Comparison of ENCODE assay signal across 1 cellular context in the genomic region with DNA sequence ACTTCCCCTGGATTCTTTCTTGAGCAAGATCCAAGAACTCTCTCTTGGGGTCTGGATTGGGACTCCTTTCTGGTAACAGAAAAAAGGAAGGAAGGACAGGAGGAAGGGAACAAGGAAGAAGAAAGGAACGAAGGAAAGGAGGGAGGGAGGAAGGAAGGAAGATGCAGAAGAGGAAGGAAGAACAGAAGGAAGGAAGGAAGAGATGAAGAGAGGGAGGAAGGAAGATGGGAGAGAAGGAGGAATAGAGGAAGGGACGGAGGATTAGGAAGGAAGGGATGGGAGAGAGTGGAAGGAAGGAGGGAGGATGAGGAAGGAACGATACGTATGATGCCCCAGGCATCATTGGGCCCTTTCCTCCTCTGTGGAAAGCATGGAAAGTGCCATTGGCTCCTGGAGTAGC.
TF ChIP-seq lines count a peak whose summit lies in the region.

No MANE protein-coding gene starts in this region.

TF ChIP-seq in K562, 482 proteins besides CTCF, POLR2A, EP300 and RAD21 (continued from another document):
- TF ChIP-seq, protein P1, sequence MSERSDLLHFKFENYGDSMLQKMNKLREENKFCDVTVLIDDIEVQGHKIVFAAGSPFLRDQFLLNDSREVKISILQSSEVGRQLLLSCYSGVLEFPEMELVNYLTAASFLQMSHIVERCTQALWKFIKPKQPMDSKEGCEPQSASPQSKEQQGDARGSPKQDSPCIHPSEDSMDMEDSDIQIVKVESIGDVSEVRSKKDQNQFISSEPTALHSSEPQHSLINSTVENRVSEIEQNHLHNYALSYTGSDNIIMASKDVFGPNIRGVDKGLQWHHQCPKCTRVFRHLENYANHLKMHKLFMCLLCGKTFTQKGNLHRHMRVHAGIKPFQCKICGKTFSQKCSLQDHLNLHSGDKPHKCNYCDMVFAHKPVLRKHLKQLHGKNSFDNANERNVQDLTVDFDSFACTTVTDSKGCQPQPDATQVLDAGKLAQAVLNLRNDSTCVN (CRISPR knock-in tag; IDR thresholded peaks at IDR 0.05): peak; percentile 64; the same call in 1 of the 2 replicates
- TF ChIP-seq, protein P2, sequence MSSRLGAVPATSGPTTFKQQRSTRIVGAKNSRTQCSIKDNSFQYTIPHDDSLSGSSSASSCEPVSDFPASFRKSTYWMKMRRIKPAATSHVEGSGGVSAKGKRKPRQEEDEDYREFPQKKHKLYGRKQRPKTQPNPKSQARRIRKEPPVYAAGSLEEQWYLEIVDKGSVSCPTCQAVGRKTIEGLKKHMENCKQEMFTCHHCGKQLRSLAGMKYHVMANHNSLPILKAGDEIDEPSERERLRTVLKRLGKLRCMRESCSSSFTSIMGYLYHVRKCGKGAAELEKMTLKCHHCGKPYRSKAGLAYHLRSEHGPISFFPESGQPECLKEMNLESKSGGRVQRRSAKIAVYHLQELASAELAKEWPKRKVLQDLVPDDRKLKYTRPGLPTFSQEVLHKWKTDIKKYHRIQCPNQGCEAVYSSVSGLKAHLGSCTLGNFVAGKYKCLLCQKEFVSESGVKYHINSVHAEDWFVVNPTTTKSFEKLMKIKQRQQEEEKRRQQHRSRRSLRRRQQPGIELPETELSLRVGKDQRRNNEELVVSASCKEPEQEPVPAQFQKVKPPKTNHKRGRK (tag; IDR thresholded peaks at IDR 0.05): peak; percentile 90
- TF ChIP-seq ZC3H8 (IDR thresholded peaks at IDR 0.05) (no peak), ZNF717 (CRISPR knock-in tag; IDR thresholded peaks at IDR 0.05) (no peak), CBX1 (IDR thresholded peaks at IDR 0.05; ENCODE audit: low read depth) (no peak), PHF21A (IDR thresholded peaks at IDR 0.05; ENCODE audit: borderline replicate concordance, low read depth) (no peak), ZFP36 (IDR thresholded peaks at IDR 0.05; ENCODE audit: low read depth, low read length, partially characterized antibody) (no peak), ATF1 (CRISPR knock-in tag; IDR thresholded peaks at IDR 0.05) (no peak), ATF1 (tag; IDR thresholded peaks at IDR 0.05) (no peak), OTX1 (CRISPR knock-in tag; IDR thresholded peaks at IDR 0.05) (peak; percentile 73; the same call in 1 of the 2 replicates), ZNF282 (CRISPR knock-in tag; IDR thresholded peaks at IDR 0.05) (no peak), SMAD2 (IDR thresholded peaks at IDR 0.05; ENCODE audit: low read depth, low read length) (no peak), MAZ (CRISPR knock-in tag; conservative IDR thresholded peaks at IDR 0.05 in 1 of 2, IDR thresholded peaks at IDR 0.05 in 1 of 2) (no peak)
- TF ChIP-seq, protein P3, sequence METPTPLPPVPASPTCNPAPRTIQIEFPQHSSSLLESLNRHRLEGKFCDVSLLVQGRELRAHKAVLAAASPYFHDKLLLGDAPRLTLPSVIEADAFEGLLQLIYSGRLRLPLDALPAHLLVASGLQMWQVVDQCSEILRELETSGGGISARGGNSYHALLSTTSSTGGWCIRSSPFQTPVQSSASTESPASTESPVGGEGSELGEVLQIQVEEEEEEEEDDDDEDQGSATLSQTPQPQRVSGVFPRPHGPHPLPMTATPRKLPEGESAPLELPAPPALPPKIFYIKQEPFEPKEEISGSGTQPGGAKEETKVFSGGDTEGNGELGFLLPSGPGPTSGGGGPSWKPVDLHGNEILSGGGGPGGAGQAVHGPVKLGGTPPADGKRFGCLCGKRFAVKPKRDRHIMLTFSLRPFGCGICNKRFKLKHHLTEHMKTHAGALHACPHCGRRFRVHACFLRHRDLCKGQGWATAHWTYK (CRISPR knock-in tag; IDR thresholded peaks at IDR 0.05): no peak
- TF ChIP-seq, protein P4, sequence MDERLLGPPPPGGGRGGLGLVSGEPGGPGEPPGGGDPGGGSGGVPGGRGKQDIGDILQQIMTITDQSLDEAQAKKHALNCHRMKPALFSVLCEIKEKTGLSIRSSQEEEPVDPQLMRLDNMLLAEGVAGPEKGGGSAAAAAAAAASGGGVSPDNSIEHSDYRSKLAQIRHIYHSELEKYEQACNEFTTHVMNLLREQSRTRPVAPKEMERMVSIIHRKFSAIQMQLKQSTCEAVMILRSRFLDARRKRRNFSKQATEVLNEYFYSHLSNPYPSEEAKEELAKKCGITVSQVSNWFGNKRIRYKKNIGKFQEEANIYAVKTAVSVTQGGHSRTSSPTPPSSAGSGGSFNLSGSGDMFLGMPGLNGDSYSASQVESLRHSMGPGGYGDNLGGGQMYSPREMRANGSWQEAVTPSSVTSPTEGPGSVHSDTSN (CRISPR knock-in tag; IDR thresholded peaks at IDR 0.05; ENCODE audit: low read depth): no peak
- TF ChIP-seq, protein P4 (tag; conservative IDR thresholded peaks at IDR 0.05; ENCODE audit: low read depth): no peak
- TF ChIP-seq, protein P5, sequence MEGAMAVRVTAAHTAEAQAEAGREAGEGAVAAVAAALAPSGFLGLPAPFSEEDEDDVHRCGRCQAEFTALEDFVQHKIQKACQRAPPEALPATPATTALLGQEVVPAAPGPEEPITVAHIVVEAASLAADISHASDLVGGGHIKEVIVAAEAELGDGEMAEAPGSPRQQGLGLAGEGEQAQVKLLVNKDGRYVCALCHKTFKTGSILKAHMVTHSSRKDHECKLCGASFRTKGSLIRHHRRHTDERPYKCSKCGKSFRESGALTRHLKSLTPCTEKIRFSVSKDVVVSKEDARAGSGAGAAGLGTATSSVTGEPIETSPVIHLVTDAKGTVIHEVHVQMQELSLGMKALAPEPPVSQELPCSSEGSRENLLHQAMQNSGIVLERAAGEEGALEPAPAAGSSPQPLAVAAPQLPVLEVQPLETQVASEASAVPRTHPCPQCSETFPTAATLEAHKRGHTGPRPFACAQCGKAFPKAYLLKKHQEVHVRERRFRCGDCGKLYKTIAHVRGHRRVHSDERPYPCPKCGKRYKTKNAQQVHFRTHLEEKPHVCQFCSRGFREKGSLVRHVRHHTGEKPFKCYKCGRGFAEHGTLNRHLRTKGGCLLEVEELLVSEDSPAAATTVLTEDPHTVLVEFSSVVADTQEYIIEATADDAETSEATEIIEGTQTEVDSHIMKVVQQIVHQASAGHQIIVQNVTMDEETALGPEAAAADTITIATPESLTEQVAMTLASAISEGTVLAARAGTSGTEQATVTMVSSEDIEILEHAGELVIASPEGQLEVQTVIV (CRISPR knock-in tag; IDR thresholded peaks at IDR 0.05; ENCODE audit: borderline replicate concordance): no peak
- TF ChIP-seq, protein P6, sequence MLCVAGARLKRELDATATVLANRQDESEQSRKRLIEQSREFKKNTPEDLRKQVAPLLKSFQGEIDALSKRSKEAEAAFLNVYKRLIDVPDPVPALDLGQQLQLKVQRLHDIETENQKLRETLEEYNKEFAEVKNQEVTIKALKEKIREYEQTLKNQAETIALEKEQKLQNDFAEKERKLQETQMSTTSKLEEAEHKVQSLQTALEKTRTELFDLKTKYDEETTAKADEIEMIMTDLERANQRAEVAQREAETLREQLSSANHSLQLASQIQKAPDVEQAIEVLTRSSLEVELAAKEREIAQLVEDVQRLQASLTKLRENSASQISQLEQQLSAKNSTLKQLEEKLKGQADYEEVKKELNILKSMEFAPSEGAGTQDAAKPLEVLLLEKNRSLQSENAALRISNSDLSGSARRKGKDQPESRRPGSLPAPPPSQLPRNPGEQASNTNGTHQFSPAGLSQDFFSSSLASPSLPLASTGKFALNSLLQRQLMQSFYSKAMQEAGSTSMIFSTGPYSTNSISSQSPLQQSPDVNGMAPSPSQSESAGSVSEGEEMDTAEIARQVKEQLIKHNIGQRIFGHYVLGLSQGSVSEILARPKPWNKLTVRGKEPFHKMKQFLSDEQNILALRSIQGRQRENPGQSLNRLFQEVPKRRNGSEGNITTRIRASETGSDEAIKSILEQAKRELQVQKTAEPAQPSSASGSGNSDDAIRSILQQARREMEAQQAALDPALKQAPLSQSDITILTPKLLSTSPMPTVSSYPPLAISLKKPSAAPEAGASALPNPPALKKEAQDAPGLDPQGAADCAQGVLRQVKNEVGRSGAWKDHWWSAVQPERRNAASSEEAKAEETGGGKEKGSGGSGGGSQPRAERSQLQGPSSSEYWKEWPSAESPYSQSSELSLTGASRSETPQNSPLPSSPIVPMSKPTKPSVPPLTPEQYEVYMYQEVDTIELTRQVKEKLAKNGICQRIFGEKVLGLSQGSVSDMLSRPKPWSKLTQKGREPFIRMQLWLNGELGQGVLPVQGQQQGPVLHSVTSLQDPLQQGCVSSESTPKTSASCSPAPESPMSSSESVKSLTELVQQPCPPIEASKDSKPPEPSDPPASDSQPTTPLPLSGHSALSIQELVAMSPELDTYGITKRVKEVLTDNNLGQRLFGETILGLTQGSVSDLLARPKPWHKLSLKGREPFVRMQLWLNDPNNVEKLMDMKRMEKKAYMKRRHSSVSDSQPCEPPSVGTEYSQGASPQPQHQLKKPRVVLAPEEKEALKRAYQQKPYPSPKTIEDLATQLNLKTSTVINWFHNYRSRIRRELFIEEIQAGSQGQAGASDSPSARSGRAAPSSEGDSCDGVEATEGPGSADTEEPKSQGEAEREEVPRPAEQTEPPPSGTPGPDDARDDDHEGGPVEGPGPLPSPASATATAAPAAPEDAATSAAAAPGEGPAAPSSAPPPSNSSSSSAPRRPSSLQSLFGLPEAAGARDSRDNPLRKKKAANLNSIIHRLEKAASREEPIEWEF (CRISPR knock-in tag; IDR thresholded peaks at IDR 0.05): no peak
TF ChIP-seq in K562: peak in this region for 6.
